Comparison of ENCODE assay signal across 21 cellular contexts in the genomic region with DNA sequence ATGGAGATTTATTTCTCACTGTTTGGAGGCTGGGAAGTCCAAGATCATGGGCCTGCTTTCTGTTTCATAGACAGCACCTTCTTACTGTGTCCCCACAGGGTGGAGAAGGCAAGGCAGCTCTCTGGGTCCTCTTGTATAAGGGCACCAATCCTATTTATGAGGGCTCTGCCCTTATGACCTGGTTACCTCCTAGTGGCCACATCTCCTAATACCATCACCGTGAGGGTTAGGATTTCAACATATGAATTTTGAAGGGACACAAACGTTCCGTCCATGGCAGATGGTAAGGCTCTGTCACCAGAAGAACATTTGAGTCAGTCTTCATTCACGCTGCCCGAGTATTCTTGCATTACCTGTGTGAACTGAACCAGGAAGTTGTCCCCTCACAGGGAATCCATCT. TPM values are rescaled to one million over a fixed set of nuclear protein-coding genes. Genes with fewer than 3 reads are reported as not detected.
DNase-seq lines count a peak whose midpoint lies in the region; ATAC-seq and TF ChIP-seq lines count a peak whose summit lies in the region.
"Had no signal": no experiment of that assay in that cellular context is flagged by ENCODE, and none has a peak within 500 bp of the region (broad histone marks: within the 10 kb centered on the region; RNA-seq: fewer than 3 reads in every experiment).

No MANE protein-coding gene starts in this region.

- ATAC-seq in GM18868 (IDR thresholded peaks at IDR 0.05; ENCODE audit: unreplicated experiment) (peak; percentile 30), memory B cell (ENCODE audit: low read depth) (no peak)
- ATAC-seq: gastrocnemius medialis, T-helper 17 cell had no signal

- peak overlapping the region; percentile 41 for H3K4me3 ChIP-seq in DOHH2 (ENCODE audit: low read length)
- no peak overlapping the region for H3K4me3 ChIP-seq in SU-DHL-6 (ENCODE audit: insufficient read depth, low read length, poor library complexity, severe bottlenecking)
- H3K4me3 ChIP-seq in SK-N-SH (ENCODE audit: low read depth in 2 of 2, low read length in 1 of 2), result no peak overlapping the region
- H3K4me3 ChIP-seq: esophagus muscularis mucosa, gastrocnemius medialis, lung, prostate gland, uterus had no signal

- no peaks in the 10 kb centered on the region for H3K27me3 ChIP-seq in DOHH2 (ENCODE audit: control insufficient read depth, low read length)
- H3K27me3 ChIP-seq in SU-DHL-6 (ENCODE audit: low read length), result no peaks in the 10 kb centered on the region
- H3K27me3 ChIP-seq in SK-N-SH (ENCODE audit: insufficient read depth), result no peaks in the 10 kb centered on the region
- H3K27me3 ChIP-seq: esophagus muscularis mucosa, gastrocnemius medialis, uterus had no signal

- H3K27me3 Mint-ChIP-seq in memory B cell, result no peaks in the 10 kb centered on the region
- H3K27me3 Mint-ChIP-seq: activated CD4-positive, alpha-beta T cell treated with anti-CD3 and anti-CD28 coated beads, Interleukin-2, amount 10 ng/mL, durations not matched to agents 7 days and 5 days; brain; T-helper 17 cell had no signal

- CTCF ChIA-PET in SK-N-SH (lab: Yijun Ruan, JAX), result interaction anchor here (1.5 kb wide), 1 partner anchor 15 kb away, joined by 4 read pairs; no protein-coding TSS in a partner anchor

- H3F3A ChIP-seq in DOHH2 (ENCODE audit: control insufficient read depth, insufficient read depth), result peaks cover 23% of the 10 kb centered on the region
- H3F3A ChIP-seq in SU-DHL-6 (ENCODE audit: insufficient read depth), result peaks cover 32% of the 10 kb centered on the region
- H3F3A ChIP-seq in SK-N-SH (replicated peaks; ENCODE audit: insufficient read depth), result no peaks in the 10 kb centered on the region

- H3K4me2 ChIP-seq in DOHH2 (ENCODE audit: low read length), result peak overlapping the region; percentile 92
- H3K4me2 ChIP-seq in SU-DHL-6 (ENCODE audit: low read depth, low read length, poor library complexity, severe bottlenecking), result peak overlapping the region; percentile 43
- no peak overlapping the region for H3K4me2 ChIP-seq in SK-N-SH

- H3K36me3 Mint-ChIP-seq in memory B cell, result no peaks in the 10 kb centered on the region
- H3K36me3 Mint-ChIP-seq: brain; CD4-positive, alpha-beta memory T cell had no signal

- TF ChIP-seq CTCF in DOHH2 (IDR thresholded peaks at IDR 0.05; ENCODE audit: low read depth, low read length, poor library complexity, severe bottlenecking), result peak; percentile 39
- TF ChIP-seq CTCF in SU-DHL-6 (IDR thresholded peaks at IDR 0.05; ENCODE audit: insufficient read depth, low read length, poor library complexity, severe bottlenecking), result no peak
- TF ChIP-seq CTCF in SK-N-SH (IDR thresholded peaks at IDR 0.05), result no peak

- no peaks in the 10 kb centered on the region for H3K9me2 ChIP-seq in DOHH2 (replicated peaks; ENCODE audit: control insufficient read depth, low read length)
- no peaks in the 10 kb centered on the region for H3K9me2 ChIP-seq in SU-DHL-6 (replicated peaks; ENCODE audit: insufficient read depth, low read length)
- no peaks in the 10 kb centered on the region for H3K9me2 ChIP-seq in SK-N-SH

- POLR2A ChIA-PET in SK-N-SH (lab: Yijun Ruan, JAX), result no interaction called here

- peaks cover 33% of the 10 kb centered on the region for H3K4me1 Mint-ChIP-seq in memory B cell

- no peaks in the 10 kb centered on the region for H3K9me3 Mint-ChIP-seq in memory B cell
- H3K9me3 Mint-ChIP-seq: activated CD4-positive, alpha-beta T cell treated with anti-CD3 and anti-CD28 coated beads, Interleukin-2, amount 10 ng/mL, durations not matched to agents 7 days and 5 days; CD4-positive, alpha-beta memory T cell had no signal

- TF ChIP-seq EP300 in SK-N-SH (IDR thresholded peaks at IDR 0.05; ENCODE audit: borderline replicate concordance in 1 of 2, low read depth in 1 of 2, low read length in 1 of 2), result no peak

- H3K27ac ChIP-seq in DOHH2 (ENCODE audit: low read depth, low read length) (peak overlapping the region; percentile 88), SU-DHL-6 (ENCODE audit: low read depth, low read length) (peak overlapping the region; percentile 41), SK-N-SH (ENCODE audit: low read depth in 2 of 2, low read length in 1 of 2) (no peak overlapping the region)
- H3K27ac ChIP-seq: esophagus muscularis mucosa, gastrocnemius medialis, prostate gland, uterus had no signal

- H3K36me3 ChIP-seq in DOHH2 (ENCODE audit: control insufficient read depth, low read length) (0 out of 2 replicates have a peak, but pooled peaks cover 4% of the 10 kb centered on the region), SU-DHL-6 (ENCODE audit: low read length) (no peaks in the 10 kb centered on the region), SK-N-SH (replicated peaks in 1 of 2; ENCODE audit: control insufficient read depth in 1 of 2, insufficient read depth in 2 of 2, low read length in 1 of 2) (no peaks in the 10 kb centered on the region)
- H3K36me3 ChIP-seq: esophagus muscularis mucosa, gastrocnemius medialis, prostate gland, uterus had no signal

- H2AFZ ChIP-seq in SU-DHL-6 (ENCODE audit: low read depth, low read length, severe bottlenecking) (no peak overlapping the region), SK-N-SH (ENCODE audit: low read depth) (no peak overlapping the region)

- no peak overlapping the region for H3K4me3 Mint-ChIP-seq in memory B cell
- H3K4me3 Mint-ChIP-seq: activated CD4-positive, alpha-beta T cell treated with anti-CD3 and anti-CD28 coated beads, Interleukin-2, amount 10 ng/mL, durations not matched to agents 7 days and 5 days; brain; CD4-positive, alpha-beta memory T cell; T-helper 17 cell had no signal

- H3K9me3 ChIP-seq in DOHH2 (ENCODE audit: control insufficient read depth, insufficient read depth, low read length), result no peaks in the 10 kb centered on the region
- no peaks in the 10 kb centered on the region for H3K9me3 ChIP-seq in SU-DHL-6 (ENCODE audit: insufficient read depth, low read length)
- H3K9me3 ChIP-seq in SK-N-SH, result no peaks in the 10 kb centered on the region
- H3K9me3 ChIP-seq: esophagus muscularis mucosa, gastrocnemius medialis, prostate gland, uterus had no signal

- H3K4me1 ChIP-seq in DOHH2 (ENCODE audit: control insufficient read depth, low read length) (peaks cover 74% of the 10 kb centered on the region), SK-N-SH (ENCODE audit: control insufficient read depth in 1 of 2, insufficient read depth in 2 of 2, low read depth in 1 of 2, low read length in 1 of 2) (peaks cover 0 to under 1% of the 10 kb centered on the region in 2 experiments; a peak in 1 of 4 replicates)
- H3K4me1 ChIP-seq: prostate gland, uterus had no signal

- TF ChIP-seq RAD21 in SK-N-SH (IDR thresholded peaks at IDR 0.05; ENCODE audit: low read length), result no peak

- no peaks in the 10 kb centered on the region for H3K79me2 ChIP-seq in DOHH2 (ENCODE audit: control insufficient read depth, low read length)
- peaks cover 84% of the 10 kb centered on the region for H3K79me2 ChIP-seq in SU-DHL-6 (ENCODE audit: insufficient read depth, low read length)
- peaks cover 5% of the 10 kb centered on the region; the same call in 1 of the 2 replicates for H3K79me2 ChIP-seq in SK-N-SH (ENCODE audit: insufficient read depth)

- H4K20me1 ChIP-seq in DOHH2 (ENCODE audit: control insufficient read depth, insufficient read depth, low read depth, low read length) (no peaks in the 10 kb centered on the region), SU-DHL-6 (ENCODE audit: low read depth, low read length) (no peaks in the 10 kb centered on the region), SK-N-SH (ENCODE audit: insufficient read depth) (0 out of 2 replicates have a peak, but pooled peaks cover 3% of the 10 kb centered on the region)

- H3K9ac ChIP-seq in SU-DHL-6 (ENCODE audit: low read length) (peak overlapping the region; percentile 18), SK-N-SH (no peak overlapping the region)

- DNase-seq in memory B cell (ENCODE audit: low spot score in 2 of 2) (no peak), DMS 273 treated with DMSO at 0.1 percent for 48 hours (lab: John Stamatoyannopoulos, UW) (no peak), RPMI8226 (no peak), SK-N-SH (no peak), HPDE6-E6E7 (ENCODE audit: extremely low spot score) (no peak)
- DNase-seq: activated CD4-positive, alpha-beta T cell treated with anti-CD3 and anti-CD28 coated beads, Interleukin-2, amount 10 ng/mL, durations not matched to agents 7 days and 5 days; CD4-positive, alpha-beta memory T cell; effector memory CD4-positive, alpha-beta T cell; gastrocnemius medialis; islet precursor cell; NCI-H510A; stimulated activated CD4-positive, alpha-beta T cell treated with anti-CD3 and anti-CD28 coated beads, Interleukin-1b, Interleukin-23, amount 100 ng/mL, for 48 hours; T-helper 17 cell; uterus had no signal

- WGBS in SK-N-SH (ENCODE audit: low lambda C conversion rate), result 73% methylated on average over 5 of the region's 5 CpGs

- peak overlapping the region; percentile 56 for H3K27ac Mint-ChIP-seq in memory B cell
- H3K27ac Mint-ChIP-seq: activated CD4-positive, alpha-beta T cell treated with anti-CD3 and anti-CD28 coated beads, Interleukin-2, amount 10 ng/mL, durations not matched to agents 7 days and 5 days; brain; CD4-positive, alpha-beta memory T cell had no signal

TF ChIP-seq in SK-N-SH, 30 proteins besides CTCF, POLR2A, EP300 and RAD21 (continues in another document):
- no peak for TF ChIP-seq FOSL2 (IDR thresholded peaks at IDR 0.05; ENCODE audit: borderline replicate concordance, low read depth)
- no peak for TF ChIP-seq FOXJ3 (CRISPR knock-in tag; IDR thresholded peaks at IDR 0.05)
- no peak for TF ChIP-seq USF2 (IDR thresholded peaks at IDR 0.05; ENCODE audit: borderline replicate concordance, low read depth, low read length)
- TF ChIP-seq NFIC (IDR thresholded peaks at IDR 0.05; ENCODE audit: borderline replicate concordance), result no peak
- TF ChIP-seq YY1 (IDR thresholded peaks at IDR 0.05; ENCODE audit: low read depth), result no peak
- TF ChIP-seq GABPA (IDR thresholded peaks at IDR 0.05; ENCODE audit: low read depth), result no peak
- TF ChIP-seq SMC3 (IDR thresholded peaks at IDR 0.05; ENCODE audit: low read depth, low read length), result no peak
- TF ChIP-seq TCF12 (IDR thresholded peaks at IDR 0.05), result no peak
- no peak for TF ChIP-seq CHD2 (IDR thresholded peaks at IDR 0.05; ENCODE audit: low read length, partially characterized antibody)

RNA-seq across cellular contexts. Expression of gene ANKRD33B, which starts 48.4 kb away (rescaled TPM):
- polyA plus RNA-seq in SK-N-SH (2012; rRNA removed), result 1.8 and 1.9 TPM in 2 replicates
- polyA plus RNA-seq in SK-N-SH (2012; cell fraction: cytosol; rRNA removed), result 1.2 and 1.7 TPM in 2 replicates
- polyA plus RNA-seq in SK-N-SH (2012; cell fraction: nucleus; rRNA removed), result 4.3 and 7.0 TPM in 2 replicates

Comparison
In these comparisons a context has a peak if more than half of its experiments do, and no peak if none do; other contexts are left out.
1. H3K27ac ChIP-seq: peak in DOHH2 (single experiment) and SU-DHL-6 (single experiment); none in SK-N-SH (0 of 2).